In the genomic region with DNA sequence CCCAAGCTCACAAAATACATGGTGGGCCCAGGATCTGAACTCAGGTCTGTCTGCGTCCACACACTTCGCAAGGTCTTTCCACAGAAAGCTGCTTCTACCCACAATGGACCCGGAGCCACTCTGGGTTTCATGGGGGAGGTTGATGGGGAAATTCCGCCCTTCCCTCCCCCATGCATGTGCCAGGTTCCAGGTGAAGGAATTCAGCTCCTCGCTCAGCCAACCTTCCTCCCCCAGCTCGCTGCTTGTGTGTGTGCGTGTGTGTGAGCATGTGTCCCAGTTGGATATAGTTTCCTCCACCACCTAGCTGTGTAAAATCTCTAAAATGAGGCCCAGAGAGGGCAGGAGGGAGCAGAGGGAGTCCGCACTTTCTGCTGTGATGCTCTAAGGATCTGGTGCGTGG, we compare ENCODE assay signal across 1 cellular context.
TF ChIP-seq lines count a peak whose summit lies in the region.

No MANE protein-coding gene starts in this region.

TF ChIP-seq in IMR-90, 13 proteins besides CTCF, POLR2A, EP300 and RAD21 (continued from another document):
- TF ChIP-seq BHLHE40 (IDR thresholded peaks at IDR 0.05; ENCODE audit: low read depth, low read length) (no peak), RCOR1 (IDR thresholded peaks at IDR 0.05; ENCODE audit: insufficient replicate concordance, low read length) (no peak), RFX5 (IDR thresholded peaks at IDR 0.05; ENCODE audit: low read depth, low read length) (no peak)
- TF ChIP-seq, protein P1, sequence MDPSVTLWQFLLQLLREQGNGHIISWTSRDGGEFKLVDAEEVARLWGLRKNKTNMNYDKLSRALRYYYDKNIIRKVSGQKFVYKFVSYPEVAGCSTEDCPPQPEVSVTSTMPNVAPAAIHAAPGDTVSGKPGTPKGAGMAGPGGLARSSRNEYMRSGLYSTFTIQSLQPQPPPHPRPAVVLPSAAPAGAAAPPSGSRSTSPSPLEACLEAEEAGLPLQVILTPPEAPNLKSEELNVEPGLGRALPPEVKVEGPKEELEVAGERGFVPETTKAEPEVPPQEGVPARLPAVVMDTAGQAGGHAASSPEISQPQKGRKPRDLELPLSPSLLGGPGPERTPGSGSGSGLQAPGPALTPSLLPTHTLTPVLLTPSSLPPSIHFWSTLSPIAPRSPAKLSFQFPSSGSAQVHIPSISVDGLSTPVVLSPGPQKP (IDR thresholded peaks at IDR 0.05; ENCODE audit: borderline replicate concordance, low read depth, low read length), result no peak
TF ChIP-seq in IMR-90: peak in this region for 0.
